Comparison of ENCODE assay signal across 12 cellular contexts in the genomic region with DNA sequence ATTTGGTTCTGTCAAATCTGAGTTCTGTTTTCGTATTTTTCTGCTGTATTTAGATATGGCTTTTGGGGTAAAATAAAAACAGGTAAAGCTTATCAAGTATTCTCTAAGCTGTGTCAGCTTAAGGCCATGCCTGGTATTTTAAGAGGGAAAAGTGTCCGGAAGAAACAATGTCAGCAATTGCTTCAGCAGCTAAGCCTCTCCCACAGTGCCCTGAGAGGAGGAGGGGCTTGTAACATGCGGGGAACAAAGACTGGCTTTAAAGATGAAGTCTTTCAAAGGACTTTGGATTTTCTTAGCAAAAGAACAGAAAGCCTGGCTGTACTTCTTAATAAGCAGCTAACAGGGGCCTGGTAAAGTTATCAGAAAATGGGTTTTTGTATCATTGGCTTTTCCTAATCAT.
DNase-seq lines count a peak whose midpoint lies in the region; ATAC-seq and TF ChIP-seq lines count a peak whose summit lies in the region.
"Had no signal": no experiment of that assay in that cellular context is flagged by ENCODE, and none has a peak within 500 bp of the region (broad histone marks: within the 10 kb centered on the region; RNA-seq: fewer than 3 reads in every experiment).

No MANE protein-coding gene starts in this region.

- H3K9me3 Mint-ChIP-seq in neural crest cell, result no peaks in the 10 kb centered on the region
- H3K9me3 Mint-ChIP-seq: activated naive CD4-positive, alpha-beta T cell treated with anti-CD3 and anti-CD28 coated beads, Interleukin-2, amount 10 ng/mL, durations not matched to agents 7 days and 5 days had no signal

- no peak overlapping the region for H3K27ac ChIP-seq in right cardiac atrium (ENCODE audit: low read length)
- H3K27ac ChIP-seq in left ventricle myocardium inferior (replicated peaks), result no peak overlapping the region
- H3K27ac ChIP-seq: esophagus squamous epithelium had no signal

- peaks cover 49% of the 10 kb centered on the region for H3K36me3 ChIP-seq in left ventricle myocardium inferior

- H3K4me1 Mint-ChIP-seq in neural crest cell, result peaks cover 20% of the 10 kb centered on the region
- H3K4me1 Mint-ChIP-seq: activated naive CD4-positive, alpha-beta T cell treated with anti-CD3 and anti-CD28 coated beads, Interleukin-2, amount 10 ng/mL, durations not matched to agents 7 days and 5 days had no signal

- intact Hi-C loops in right cardiac atrium (cut with DNase I) (no loop called here), left ventricle myocardium inferior (cut with micrococcal nuclease) (no loop called here)

- peak; percentile 27 to 54 for ATAC-seq in right cardiac atrium

- H3K4me3 Mint-ChIP-seq in neural crest cell, result peak overlapping the region; percentile 39
- H3K4me3 Mint-ChIP-seq: activated naive CD4-positive, alpha-beta T cell treated with anti-CD3 and anti-CD28 coated beads, Interleukin-2, amount 10 ng/mL, durations not matched to agents 7 days and 5 days had no signal

- H3K36me3 Mint-ChIP-seq in neural crest cell (ENCODE audit: low read depth), result peaks cover 15% of the 10 kb centered on the region
- H3K36me3 Mint-ChIP-seq: activated naive CD4-positive, alpha-beta T cell treated with anti-CD3 and anti-CD28 coated beads, Interleukin-2, amount 10 ng/mL, durations not matched to agents 7 days and 5 days had no signal

- H3K4me3 ChIP-seq in right cardiac atrium (ENCODE audit: low read length) (no peak overlapping the region), left ventricle myocardium inferior (no peak overlapping the region)
- H3K4me3 ChIP-seq: esophagus squamous epithelium had no signal

- H3K27me3 Mint-ChIP-seq in neural crest cell (ENCODE audit: low read depth), result no peaks in the 10 kb centered on the region
- H3K27me3 Mint-ChIP-seq: activated naive CD4-positive, alpha-beta T cell treated with anti-CD3 and anti-CD28 coated beads, Interleukin-2, amount 10 ng/mL, durations not matched to agents 7 days and 5 days had no signal

- no peaks in the 10 kb centered on the region for H3K9me3 ChIP-seq in right cardiac atrium (ENCODE audit: control insufficient read depth, low read length)
- no peaks in the 10 kb centered on the region for H3K9me3 ChIP-seq in left ventricle myocardium inferior (replicated peaks)
- H3K9me3 ChIP-seq: esophagus squamous epithelium had no signal

- TF ChIP-seq CTCF in left ventricle myocardium inferior (IDR thresholded peaks at IDR 0.05; ENCODE audit: borderline replicate concordance) (no peak), neural crest cell (conservative IDR thresholded peaks at IDR 0.05) (no peak)

- WGBS in right cardiac atrium, result 39% methylated on average over 3 of the region's 3 CpGs

- H3K4me1 ChIP-seq in right cardiac atrium (ENCODE audit: control insufficient read depth, insufficient read depth, low read length), result peaks cover 4% of the 10 kb centered on the region
- H3K4me1 ChIP-seq in left ventricle myocardium inferior, result peaks cover 21% of the 10 kb centered on the region
- H3K4me1 ChIP-seq: esophagus squamous epithelium had no signal

- peak overlapping the region; percentile 95 for H3K27ac Mint-ChIP-seq in neural crest cell (ENCODE audit: unreplicated experiment)
- H3K27ac Mint-ChIP-seq: activated naive CD4-positive, alpha-beta T cell treated with anti-CD3 and anti-CD28 coated beads, Interleukin-2, amount 10 ng/mL, durations not matched to agents 7 days and 5 days had no signal

- H3K27me3 ChIP-seq in right cardiac atrium (ENCODE audit: control insufficient read depth, insufficient read depth) (no peaks in the 10 kb centered on the region), left ventricle myocardium inferior (ENCODE audit: low read depth) (no peaks in the 10 kb centered on the region)
- H3K27me3 ChIP-seq: esophagus squamous epithelium had no signal

- DNase-seq in right cardiac atrium (no peak), left ventricle myocardium inferior (no peak), globus pallidus (ENCODE audit: low spot score) (peak; percentile 6), neural crest cell (ENCODE audit: low read depth, low spot score) (no peak), DMS53 (lab: John Stamatoyannopoulos, UW) (no peak), GM03348 (ENCODE audit: low spot score) (no peak), cerebellum (ENCODE audit: low spot score) (no peak)
- no peak for DNase-seq in activated CD4-positive, alpha-beta T cell treated with anti-CD3 and anti-CD28 coated beads for 1 hour
- DNase-seq: activated naive CD4-positive, alpha-beta T cell treated with anti-CD3 and anti-CD28 coated beads, Interleukin-2, amount 10 ng/mL, durations not matched to agents 7 days and 5 days; cerebellar nuclear complex; esophagus squamous epithelium; NCI-H2081 had no signal
